In genomic region chr1:154154534-154155181, GRCh38 we compare ENCODE assay signal across 9 cellular contexts. TPM values are rescaled to one million over a fixed set of nuclear protein-coding genes. Genes with fewer than 3 reads are reported as not detected.
A peak's percentile ranks its signal among the peaks of the same experiment; 100 is the strongest.
DNase-seq lines count a peak whose midpoint lies in the region; ATAC-seq and TF ChIP-seq lines count a peak whose summit lies in the region.
"Had no signal": no experiment of that assay in that cellular context is flagged by ENCODE, and none has a peak within 500 bp of the region (broad histone marks: within the 10 kb centered on the region; RNA-seq: fewer than 3 reads in every experiment).

Gene NUP210L, minus strand, starts transcription at chr1:154155073.

- H3K79me2 ChIP-seq in GM23248 (ENCODE audit: insufficient read depth) = peaks cover 10% of the 10 kb centered on the region

- WGBS in GM23248 (ENCODE audit: low coverage in 1 of 2, low lambda C conversion rate in 2 of 2, missing lambda C conversion rate in 2 of 2), 2 experiments = 77 to 78% methylated on average over 24 to 29 of the region's 29 CpGs

- peak within 1 kb of the TSS; percentile 38 for H3K27ac ChIP-seq in GM23248
- peak within 1 kb of the TSS; percentile 69 to 72 for H3K27ac ChIP-seq in right atrium auricular region
- peak within 1 kb of the TSS; percentile 80 for H3K27ac ChIP-seq in skeletal muscle tissue (ENCODE audit: low read depth, low read length)

- H3K9ac ChIP-seq in GM23248 (0 out of 2 replicates have a peak within 1 kb of the TSS, but pooled peaks have one; percentile 3), skeletal muscle tissue (ENCODE audit: low read depth in 1 of 3, low read length in 3 of 3) (peak within 1 kb of the TSS in 2 of 3 donors; percentile 27 to 42)

- TF ChIP-seq CTCF in right atrium auricular region (IDR thresholded peaks at IDR 0.05) (no peak), GM20000 (IDR thresholded peaks at IDR 0.05; ENCODE audit: extremely low read depth, missing control alignments) (no peak)

- H3K4me2 ChIP-seq in GM23248 (ENCODE audit: unreplicated experiment) = no peak within 1 kb of the TSS

- DNase-seq in GM23248 (peak; percentile 36), right atrium auricular region (ENCODE audit: low spot score) (peak; percentile 89), NCI-H748 treated with DMSO at 0.1 percent for 48 hours (lab: John Stamatoyannopoulos, UW) (no peak), GM20000 (ENCODE audit: low spot score) (no peak)
- DNase-seq in activated naive CD4-positive, alpha-beta T cell treated with anti-CD3 and anti-CD28 coated beads, Interleukin-2, amount 50 U/mL, for 72 hours (ENCODE audit: low spot score in 2 of 2) = no peak
- DNase-seq: posterior cingulate gyrus had no signal

- H3K9me3 ChIP-seq in GM23248 (ENCODE audit: low read depth) = no peaks in the 10 kb centered on the region
- H3K9me3 ChIP-seq in right atrium auricular region = no peaks in the 10 kb centered on the region
- H3K9me3 ChIP-seq in skeletal muscle tissue (ENCODE audit: control insufficient read depth in 3 of 3, low read length in 3 of 3) = no peaks in the 10 kb centered on the region

- no peak within 1 kb of the TSS for H3K4me3 ChIP-seq in GM23248
- no peak within 1 kb of the TSS for H3K4me3 ChIP-seq in right atrium auricular region
- H3K4me3 ChIP-seq in skeletal muscle tissue (ENCODE audit: low read length in 3 of 3) = no peak within 1 kb of the TSS

- H3K27me3 ChIP-seq in GM23248 (replicated peaks; ENCODE audit: insufficient read depth) (no peaks in the 10 kb centered on the region), right atrium auricular region (no peaks in the 10 kb centered on the region), skeletal muscle tissue (ENCODE audit: control insufficient read depth in 3 of 3, insufficient read depth in 3 of 3, low read length in 3 of 3) (no peaks in the 10 kb centered on the region)

- H2AFZ ChIP-seq in GM23248 = no peak within 1 kb of the TSS

- H3K9me2 ChIP-seq in GM23248 (ENCODE audit: insufficient read depth) = no peaks in the 10 kb centered on the region

- ATAC-seq in activated naive CD4-positive, alpha-beta T cell treated with anti-CD3 and anti-CD28 coated beads, Interleukin-2, amount 50 U/mL, for 72 hours = no peak
- ATAC-seq in GM19023 (IDR thresholded peaks at IDR 0.05; ENCODE audit: unreplicated experiment) (no peak), GM21825 (IDR thresholded peaks at IDR 0.05; ENCODE audit: unreplicated experiment) (no peak)

- H3K4me1 ChIP-seq in GM23248 (ENCODE audit: insufficient read depth) (0 out of 2 replicates have a peak, but pooled peaks cover 4% of the 10 kb centered on the region), right atrium auricular region (peaks cover 0 to 39% of the 10 kb centered on the region in 2 donors), skeletal muscle tissue (ENCODE audit: control insufficient read depth in 3 of 3, insufficient read depth in 3 of 3, low read length in 3 of 3) (peaks cover 4 to 9% (median 8%) of the 10 kb centered on the region in 3 donors)

- H3K9me3 Mint-ChIP-seq in activated naive CD4-positive, alpha-beta T cell treated with anti-CD3 and anti-CD28 coated beads, Interleukin-2, amount 50 U/mL, for 72 hours = no peaks in the 10 kb centered on the region

- H3K27ac Mint-ChIP-seq in activated naive CD4-positive, alpha-beta T cell treated with anti-CD3 and anti-CD28 coated beads, Interleukin-2, amount 50 U/mL, for 72 hours = peak within 1 kb of the TSS; percentile 10 to 93

- H3K36me3 ChIP-seq in GM23248 (ENCODE audit: low read depth) (peaks cover 29% of the 10 kb centered on the region), right atrium auricular region (peaks cover 33% of the 10 kb centered on the region), skeletal muscle tissue (ENCODE audit: control insufficient read depth in 3 of 3, insufficient read depth in 3 of 3, low read length in 3 of 3) (peaks cover 0 to 15% (median 4%) of the 10 kb centered on the region in 3 donors)

- peaks cover 52% of the 10 kb centered on the region for H3F3A ChIP-seq in GM23248 (ENCODE audit: insufficient read depth)

- peaks cover 15 to 43% of the 10 kb centered on the region in 2 donors for H3K36me3 Mint-ChIP-seq in activated naive CD4-positive, alpha-beta T cell treated with anti-CD3 and anti-CD28 coated beads, Interleukin-2, amount 50 U/mL, for 72 hours

- no peaks in the 10 kb centered on the region for H4K20me1 ChIP-seq in GM23248 (ENCODE audit: insufficient read depth)

- in situ Hi-C loops in GM23248 (cut with MboI) = no loop called here

RNA-seq across cellular contexts. Expression of gene NUP210L, which starts in this region (rescaled TPM):
- total RNA-seq in GM23248 (2014; rRNA removed; shearing (Covaris generic)) = 0.11 TPM in 1 of 2 replicates, not detected in the other
- polyA plus RNA-seq in GM23248 (2016; fragmentation: Nextera tagmentation; extraction: Ambion mirVana) = not detected in 2 replicates
- under 1 TPM; 0.10 to 0.11 TPM for total RNA-seq in activated naive CD4-positive, alpha-beta T cell treated with anti-CD3 and anti-CD28 coated beads, Interleukin-2, amount 50 U/mL, for 72 hours
- under 1 TPM in 1 of 2 donors, not detected in 1; 0.28 TPM for total RNA-seq in right atrium auricular region
- under 0.01 TPM for total RNA-seq in skeletal muscle tissue

Comparison
In these comparisons a context has a peak if more than half of its experiments do, and no peak if none do; other contexts are left out.
1. Peak in DNase-seq, H3K27ac ChIP-seq and H3K9ac ChIP-seq in GM23248; RNA of the gene not detected or under 1 TPM.
2. Peak in DNase-seq and H3K27ac ChIP-seq in right atrium auricular region; RNA of the gene not detected or under 1 TPM.